In genomic region chr1:19644761-19645543, GRCh38 we compare ENCODE assay signal across 8 cellular contexts. TPM values are rescaled to one million over a fixed set of nuclear protein-coding genes. Genes with fewer than 3 reads are reported as not detected.
A peak's percentile ranks its signal among the peaks of the same experiment; 100 is the strongest.
DNase-seq lines count a peak whose midpoint lies in the region; ATAC-seq and TF ChIP-seq lines count a peak whose summit lies in the region.

No MANE protein-coding gene starts in this region.

- H3K9me3 ChIP-seq in CD4-positive, alpha-beta T cell (ENCODE audit: control insufficient read depth, low read length): no peaks in the 10 kb centered on the region
- no peaks in the 10 kb centered on the region for H3K9me3 ChIP-seq in upper lobe of right lung

- H3K9me3 Mint-ChIP-seq in CD4-positive, alpha-beta T cell: no peaks in the 10 kb centered on the region
- H3K9me3 Mint-ChIP-seq in naive thymus-derived CD8-positive, alpha-beta T cell: no peaks in the 10 kb centered on the region

- H3K4me1 ChIP-seq in upper lobe of right lung: peaks cover 11% of the 10 kb centered on the region

- CTCF ChIA-PET in CD4-positive, alpha-beta T cell (lab: Charles Lee): interaction anchor here (0.8 to 2.6 kb wide), 3 partner anchors 17 to 62 kb away, joined by 3 to 7 read pairs (median 3); no protein-coding TSS in a partner anchor

- ATAC-seq in CD4-positive, alpha-beta T cell (ENCODE audit: poor library complexity): peak; percentile 21
- ATAC-seq in naive thymus-derived CD8-positive, alpha-beta T cell: peak; percentile 42 to 46
- peak; percentile 30 for ATAC-seq in upper lobe of right lung

- no peak for TF ChIP-seq CTCF in CD4-positive, alpha-beta T cell (IDR thresholded peaks at IDR 0.05)
- TF ChIP-seq CTCF in HL-60 (IDR thresholded peaks at IDR 0.05; ENCODE audit: insufficient read depth, low read length) (no peak), epithelial cell of proximal tubule (conservative IDR thresholded peaks at IDR 0.05; ENCODE audit: low read depth, low read length) (no peak), upper lobe of right lung (IDR thresholded peaks at IDR 0.05) (no peak)

- peak in 9 of 10 experiments; percentile 33 to 56 (median 42) for DNase-seq in CD4-positive, alpha-beta T cell
- peak in 1 of 2 experiments; percentile 30 for DNase-seq in HL-60 (ENCODE audit: low read depth in 1 of 2, low spot score in 1 of 2)
- peak; percentile 79 for DNase-seq in activated CD8-positive, alpha-beta memory T cell treated with anti-CD3 and anti-CD28 coated beads for 24 hours
- no peak for DNase-seq in epithelial cell of proximal tubule (ENCODE audit: low read depth)
- peak; percentile 27 to 79 (median 44) for DNase-seq in naive thymus-derived CD8-positive, alpha-beta T cell
- no peak for DNase-seq in upper lobe of right lung
- no peak for DNase-seq in NAMALWA (ENCODE audit: low spot score)
- no peak for DNase-seq in NCI-H2029 treated with DMSO at 0.1 percent for 48 hours (lab: John Stamatoyannopoulos, UW)

- intact Hi-C loops in CD4-positive, alpha-beta T cell (cut with DNase I, micrococcal nuclease): loop anchor here (5.0 kb wide), 1 partner anchor 48 kb away; a partner anchor contains a TSS
- intact Hi-C loops in upper lobe of right lung (cut with DNase I): no loop called here

- H3K4me3 ChIP-seq in HL-60 (replicated peaks; ENCODE audit: insufficient read depth, low read length): peak overlapping the region; percentile 37
- H3K4me3 ChIP-seq in epithelial cell of proximal tubule (ENCODE audit: low read depth, low read length): peak overlapping the region; percentile 69
- peak overlapping the region; percentile 66 for H3K4me3 ChIP-seq in upper lobe of right lung

- no peak overlapping the region for H3K27ac ChIP-seq in CD4-positive, alpha-beta T cell (ENCODE audit: low read depth, low read length)
- H3K27ac ChIP-seq in HL-60 (replicated peaks) (no peak overlapping the region), upper lobe of right lung (peak overlapping the region; percentile 84)

- H3K27me3 Mint-ChIP-seq in CD4-positive, alpha-beta T cell: peaks cover 30% of the 10 kb centered on the region
- peaks cover 0 to 16% (median 0%) of the 10 kb centered on the region in 5 donors for H3K27me3 Mint-ChIP-seq in naive thymus-derived CD8-positive, alpha-beta T cell

- POLR2A ChIA-PET in CD4-positive, alpha-beta T cell (lab: Charles Lee): interaction anchor here (4.7 kb wide), 1 partner anchor 48 kb away, joined by 48 read pairs; a partner anchor contains a TSS
- POLR2A ChIA-PET in naive thymus-derived CD8-positive, alpha-beta T cell (lab: Charles Lee): interaction anchor here (0.5 to 7.1 kb wide), 7 partner anchors 44 to 176 kb away, joined by 3 to 59 read pairs (median 3); partner anchors contain the start of gene CAPZB

- H3K4me3 Mint-ChIP-seq in CD4-positive, alpha-beta T cell: peak overlapping the region; percentile 96
- peak overlapping the region; percentile 93 to 99 (median 96) for H3K4me3 Mint-ChIP-seq in naive thymus-derived CD8-positive, alpha-beta T cell

- peaks cover 5% of the 10 kb centered on the region for H3K36me3 Mint-ChIP-seq in CD4-positive, alpha-beta T cell (ENCODE audit: low read depth)
- peaks cover 0 to 2% (median 0%) of the 10 kb centered on the region in 3 donors for H3K36me3 Mint-ChIP-seq in naive thymus-derived CD8-positive, alpha-beta T cell

- H3K4me1 Mint-ChIP-seq in CD4-positive, alpha-beta T cell (ENCODE audit: low read depth): peaks cover 35% of the 10 kb centered on the region
- H3K4me1 Mint-ChIP-seq in naive thymus-derived CD8-positive, alpha-beta T cell: peaks cover 14 to 38% (median 33%) of the 10 kb centered on the region in 4 donors

- peak overlapping the region; percentile 86 for H3K27ac Mint-ChIP-seq in CD4-positive, alpha-beta T cell
- H3K27ac Mint-ChIP-seq in naive thymus-derived CD8-positive, alpha-beta T cell: peak overlapping the region; percentile 76 to 98 (median 94)

- H3K36me3 ChIP-seq in upper lobe of right lung: no peaks in the 10 kb centered on the region

- peaks cover 11% of the 10 kb centered on the region for H3K27me3 ChIP-seq in CD4-positive, alpha-beta T cell (ENCODE audit: control insufficient read depth, insufficient read depth, low read length)
- H3K27me3 ChIP-seq in HL-60 (ENCODE audit: insufficient read depth, poor library complexity, severe bottlenecking): peaks cover 22% of the 10 kb centered on the region
- H3K27me3 ChIP-seq in upper lobe of right lung: peaks cover 17% of the 10 kb centered on the region

RNA-seq across cellular contexts. Expression of gene NBL1, which starts 0.8 kb away (rescaled TPM):
- total RNA-seq in CD4-positive, alpha-beta T cell: 10 to 100 TPM; 26.4 to 29.7 TPM
- total RNA-seq in epithelial cell of proximal tubule (64.6 and 98.1 TPM in 2 replicates), upper lobe of right lung (218 TPM)
- total RNA-seq in naive thymus-derived CD8-positive, alpha-beta T cell: 10 to 100 TPM; 17.6 to 19.3 TPM
- polyA plus RNA-seq in naive thymus-derived CD8-positive, alpha-beta T cell: 10 to 100 TPM in 1 of 3 donors, 1 to 10 TPM in 2; 7.7 to 14.0 (median 8.6) TPM

RNA-seq across cellular contexts. Expression of gene HTR6, which starts 19.7 kb away (rescaled TPM):
- 1 to 10 TPM; 2.1 to 2.2 TPM for total RNA-seq in CD4-positive, alpha-beta T cell
- total RNA-seq in epithelial cell of proximal tubule: not detected in 2 replicates
- not detected for total RNA-seq in naive thymus-derived CD8-positive, alpha-beta T cell
- under 1 TPM in 2 of 3 donors, not detected in 1; 0.20 to 0.38 TPM for polyA plus RNA-seq in naive thymus-derived CD8-positive, alpha-beta T cell
- total RNA-seq in upper lobe of right lung: not detected

Comparison
In these comparisons a context has a peak if more than half of its experiments do, and no peak if none do; other contexts are left out.
1. DNase-seq: peak in CD4-positive, alpha-beta T cell (9 of 10), activated CD8-positive, alpha-beta memory T cell treated with anti-CD3 and anti-CD28 coated beads for 24 hours (single experiment) and naive thymus-derived CD8-positive, alpha-beta T cell (10 of 10); none in epithelial cell of proximal tubule (single experiment), upper lobe of right lung (single experiment), NAMALWA (single experiment) and NCI-H2029 treated with DMSO at 0.1 percent for 48 hours (single experiment).
2. Peak in every context shown above with its lines, with median percentiles within 50 percentile points of each other: ATAC-seq and H3K4me3 ChIP-seq.